Comparison of ENCODE assay signal across 26 cellular contexts in the genomic region with DNA sequence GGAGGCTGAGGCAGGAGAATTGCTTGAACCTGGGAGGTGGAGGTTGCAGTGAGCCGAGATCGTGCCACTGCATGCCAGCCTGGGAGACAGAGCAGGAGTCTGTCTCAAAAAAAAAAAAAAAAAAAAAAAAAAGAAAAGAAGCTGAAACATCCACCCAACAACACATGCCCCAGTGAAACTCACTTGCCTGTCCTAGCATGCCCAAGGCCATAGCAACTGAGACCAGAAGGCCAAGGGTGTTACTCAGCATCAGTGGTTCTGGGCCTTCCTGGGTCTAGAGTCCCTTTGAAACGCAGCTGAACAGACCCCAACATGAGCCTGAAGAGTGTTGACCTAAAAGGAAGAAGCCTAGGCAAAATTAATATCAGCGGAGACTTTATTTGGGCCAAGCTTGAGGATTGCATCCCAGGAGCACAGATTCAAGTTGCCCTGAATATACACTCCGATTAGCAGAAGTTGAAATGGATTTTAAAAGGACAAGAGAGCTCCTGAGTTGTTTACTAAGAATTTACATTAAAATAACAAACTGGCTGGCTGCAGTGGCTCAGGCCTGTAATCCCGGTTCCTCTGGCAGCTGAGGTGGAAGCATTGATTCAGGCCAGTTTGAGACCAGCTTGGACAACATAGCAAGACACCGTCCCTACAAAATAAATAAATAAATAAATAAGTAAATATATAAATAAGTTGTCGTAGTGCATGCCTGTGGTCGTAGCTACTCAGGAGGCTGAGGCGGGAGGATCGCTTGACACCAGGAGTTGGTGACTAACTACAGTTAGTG. TPM values are rescaled to one million over a fixed set of nuclear protein-coding genes. Genes with fewer than 3 reads are reported as not detected.
DNase-seq lines count a peak whose midpoint lies in the region; ATAC-seq, FAIRE-seq and TF ChIP-seq lines count a peak whose summit lies in the region.
"Had no signal": no experiment of that assay in that cellular context is flagged by ENCODE, and none has a peak within 500 bp of the region (broad histone marks: within the 10 kb centered on the region; RNA-seq: fewer than 3 reads in every experiment).

No MANE protein-coding gene starts in this region.

- ATAC-seq in GM23338, result peak; percentile 35
- ATAC-seq: activated CD8-positive, alpha-beta T cell treated with anti-CD3 and anti-CD28 coated beads for 36 hours; lower lobe of right lung had no signal

- H3K23ac ChIP-seq in H1 (ENCODE audit: insufficient read length), result no peak overlapping the region

- H3K79me2 ChIP-seq in GM23338 (replicated peaks; ENCODE audit: insufficient read depth) (no peaks in the 10 kb centered on the region; the same call in 1 of the 2 replicates), H1 (ENCODE audit: control insufficient read depth in 1 of 2, insufficient read depth in 2 of 2, low read length in 2 of 2) (no peaks in the 10 kb centered on the region)

- H3K9me3 ChIP-seq in H1 (ENCODE audit: insufficient read depth in 2 of 2, low read depth in 1 of 2, low read length in 1 of 2) (no peaks in the 10 kb centered on the region), mesodermal cell (ENCODE audit: control insufficient read depth, low read length) (no peaks in the 10 kb centered on the region), SJCRH30 (replicated peaks) (no peaks in the 10 kb centered on the region)
- H3K9me3 ChIP-seq: BE2C, lower lobe of right lung, transverse colon had no signal

- no peaks in the 10 kb centered on the region for H3K9me2 ChIP-seq in GM23338 (ENCODE audit: insufficient read depth)

- peaks cover 4% of the 10 kb centered on the region for H3K27me3 Mint-ChIP-seq in GM23338 (ENCODE audit: insufficient read depth, low read depth, poor library complexity)
- H3K27me3 Mint-ChIP-seq: activated CD8-positive, alpha-beta T cell treated with anti-CD3 and anti-CD28 coated beads for 36 hours; activated T-cell treated with anti-CD3 and anti-CD28 coated beads, Interleukin-2, amount 50 U/mL, for 24 hours; stimulated activated naive CD8-positive, alpha-beta T cell treated with anti-CD3 and anti-CD28 coated beads, Interleukin-15, Interleukin-2, amounts not matched to agents 100 ng/mL and 50 ng/mL, for 24 hours had no signal

- H2BK120ac ChIP-seq in H1 (replicated peaks; ENCODE audit: low read depth, low read length), result no peak overlapping the region

- no peaks in the 10 kb centered on the region for H3K79me1 ChIP-seq in H1 (ENCODE audit: low read depth, low read length)

- no peak for TF ChIP-seq CTCF in GM23338 (conservative IDR thresholded peaks at IDR 0.05; ENCODE audit: low read depth in 2 of 2)
- no peak for TF ChIP-seq CTCF in H1 (IDR thresholded peaks at IDR 0.05; ENCODE audit: control extremely low read depth in 1 of 3, insufficient read depth in 1 of 3, low read depth in 1 of 3, low read length in 3 of 3)

- H3K4ac ChIP-seq in H1 (replicated peaks; ENCODE audit: insufficient read length, low read depth, low read length), result no peak overlapping the region

- H2AK5ac ChIP-seq in H1 (ENCODE audit: low read depth, low read length), result 0 out of 2 replicates have a peak overlapping the region, but pooled peaks have one; percentile 65

- CTCF ChIA-PET in H1 (lab: Charles Lee; ENCODE audit: partially characterized antibody), result interaction anchor here (0.6 to 37.6 kb wide), 10 partner anchors 11 to 233 kb away, joined by 3 to 614 read pairs (median 4); a partner anchor contains a TSS

- no peaks in the 10 kb centered on the region for H3K9me3 Mint-ChIP-seq in GM23338
- H3K9me3 Mint-ChIP-seq: activated CD8-positive, alpha-beta T cell treated with anti-CD3 and anti-CD28 coated beads for 36 hours; activated T-cell treated with anti-CD3 and anti-CD28 coated beads, Interleukin-2, amount 50 U/mL, for 24 hours; stimulated activated naive CD8-positive, alpha-beta T cell treated with anti-CD3 and anti-CD28 coated beads, Interleukin-15, Interleukin-2, amounts not matched to agents 100 ng/mL and 50 ng/mL, for 24 hours had no signal

- no peak overlapping the region for H2BK20ac ChIP-seq in H1 (ENCODE audit: low read length)

- H3K36me3 ChIP-seq in GM23338 (ENCODE audit: insufficient read depth) (peaks cover 3% of the 10 kb centered on the region; the same call in 1 of the 2 replicates), H1 (ENCODE audit: control insufficient read depth in 2 of 4, insufficient read depth in 4 of 4, low read length in 3 of 4) (peaks cover 0 to 16% (median 3%) of the 10 kb centered on the region in 4 experiments; a peak in 5 of 8 replicates), mesodermal cell (ENCODE audit: control insufficient read depth, insufficient read depth, low read length) (peaks cover 17% of the 10 kb centered on the region), SJCRH30 (no peaks in the 10 kb centered on the region)
- H3K36me3 ChIP-seq: BE2C, transverse colon had no signal

- H3K27me3 ChIP-seq in GM23338 (ENCODE audit: insufficient read depth), result no peaks in the 10 kb centered on the region
- no peaks in the 10 kb centered on the region for H3K27me3 ChIP-seq in H1 (replicated peaks in 1 of 4; ENCODE audit: control insufficient read depth in 3 of 4, extremely low read depth in 1 of 4, insufficient read depth in 3 of 4, low read length in 3 of 4)
- H3K27me3 ChIP-seq in SJCRH30, result no peaks in the 10 kb centered on the region
- H3K27me3 ChIP-seq: BE2C, transverse colon had no signal

- no peak for FAIRE-seq in H1 (lab: Jason Lieb, UNC)
- FAIRE-seq: A204.1, islet of Langerhans had no signal

- no peak overlapping the region for H2BK12ac ChIP-seq in H1 (ENCODE audit: low read depth, low read length)

- no peak for TF ChIP-seq RAD21 in H1 (IDR thresholded peaks at IDR 0.05 in 1 of 2, conservative IDR thresholded peaks at IDR 0.05 in 1 of 2; ENCODE audit: low read depth in 2 of 2, low read length in 2 of 2)

- H2AFZ ChIP-seq in GM23338, result no peak overlapping the region; the same call in 1 of the 2 replicates
- H2AFZ ChIP-seq in H1 (ENCODE audit: low read length), result no peak overlapping the region
- H2AFZ ChIP-seq: GM23248 had no signal

- H4K91ac ChIP-seq in H1 (replicated peaks; ENCODE audit: insufficient read length, low read length), result no peak overlapping the region

- H3K9ac ChIP-seq in H1 (replicated peaks in 1 of 4; ENCODE audit: extremely low read depth in 1 of 4, low read depth in 3 of 4, low read length in 3 of 4), result peak overlapping the region in 1 of 4 experiments; percentile 38; a peak in 1 of 7 replicates
- H3K9ac ChIP-seq: GM23248 had no signal

- H2BK5ac ChIP-seq in H1 (ENCODE audit: low read depth, low read length), result peak overlapping the region; percentile 75

- peak overlapping the region; percentile 79; the same call in 1 of the 2 replicates for H3K27ac Mint-ChIP-seq in GM23338
- H3K27ac Mint-ChIP-seq: activated CD8-positive, alpha-beta T cell treated with anti-CD3 and anti-CD28 coated beads for 36 hours; stimulated activated naive CD8-positive, alpha-beta T cell treated with anti-CD3 and anti-CD28 coated beads, Interleukin-15, Interleukin-2, amounts not matched to agents 100 ng/mL and 50 ng/mL, for 24 hours had no signal

- no peak for TF ChIP-seq EP300 in H1 (IDR thresholded peaks at IDR 0.05; ENCODE audit: borderline replicate concordance in 1 of 2, low read depth in 2 of 2, low read length in 2 of 2)

- peaks cover 13% of the 10 kb centered on the region for H3K4me1 Mint-ChIP-seq in GM23338

- no peak for TF ChIP-seq POLR2A in H1 (IDR thresholded peaks at IDR 0.05; ENCODE audit: control extremely low read depth in 1 of 2, low read depth in 2 of 2, low read length in 2 of 2)

- H3K4me3 ChIP-seq in GM23338 (peak overlapping the region; percentile 26; the same call in 1 of the 2 replicates), H1 (ENCODE audit: extremely low read depth in 1 of 4, insufficient read depth in 2 of 4, low read depth in 3 of 4, low read length in 4 of 4) (no peak overlapping the region; a peak in 2 of 8 replicates), mesodermal cell (ENCODE audit: extremely low read depth, insufficient read depth, low read length, poor library complexity, severe bottlenecking) (no peak overlapping the region), SJCRH30 (no peak overlapping the region)
- H3K4me3 ChIP-seq: GM23248, lower lobe of right lung, transverse colon had no signal

- no peak overlapping the region for H3K14ac ChIP-seq in H1 (ENCODE audit: insufficient read length)

- no peak overlapping the region for H3K56ac ChIP-seq in H1 (replicated peaks; ENCODE audit: insufficient read length, low read depth, low read length)

- H3K27ac ChIP-seq in GM23338 (ENCODE audit: low read depth) (peak overlapping the region; percentile 94), H1 (ENCODE audit: low read depth, low read length) (peak overlapping the region; percentile 45; the same call in 1 of the 2 replicates), mesodermal cell (ENCODE audit: low read depth, low read length, severe bottlenecking) (peak overlapping the region; percentile 10), SJCRH30 (no peak overlapping the region)
- H3K27ac ChIP-seq: GM23248, lower lobe of right lung, transverse colon had no signal

- 0 out of 2 replicates have a peak, but pooled peaks cover 8% of the 10 kb centered on the region for H3F3A ChIP-seq in GM23338 (replicated peaks; ENCODE audit: low read depth)

- H3K18ac ChIP-seq in H1 (ENCODE audit: extremely low read depth, low read length), result peak overlapping the region; percentile 43; the same call in 1 of the 2 replicates

- DNase-seq in GM23338 (ENCODE audit: low spot score) (no peak), RPMI8226 (peak; percentile 2), H1 (ENCODE audit: low read depth in 1 of 2, low spot score in 2 of 2) (no peak), SJCRH30 (no peak), GM19240 (ENCODE audit: insufficient read length, low spot score) (no peak)
- no peak for DNase-seq in stimulated activated naive CD4-positive, alpha-beta T cell treated with Interleukin-2 at 50 U/mL for 16 hours (lab: John Stamatoyannopoulos, UW)
- DNase-seq in central memory CD4-positive, alpha-beta T cell, result no peak
- DNase-seq: activated CD4-positive, CD25-positive, alpha-beta regulatory T cell treated with anti-CD3 and anti-CD28 coated beads, Interleukin-2, amount 50 U/mL, for 72 hours; activated CD8-positive, alpha-beta T cell treated with anti-CD3 and anti-CD28 coated beads for 36 hours; activated T-cell treated with anti-CD3 and anti-CD28 coated beads, Interleukin-2, amount 50 U/mL, for 24 hours; BE2C; dermis blood vessel endothelial cell; DMS79 treated with DMSO at 0.1 percent for 48 hours; GM23248; lower lobe of right lung; MM.1S; NCI-H1436; NCI-H526; occipital lobe; stimulated activated CD4-positive, alpha-beta T cell treated with anti-CD3 and anti-CD28 coated beads, Interleukin-4, amount 100 ng/mL, for 4 hours; transverse colon had no signal

- POLR2A ChIA-PET in H1 (lab: Charles Lee; ENCODE audit: partially characterized antibody), result interaction anchor here (0.6 to 2.0 kb wide), 5 partner anchors 8 to 129 kb away, joined by 3 to 7 read pairs (median 4); a partner anchor contains a TSS

- WGBS in H1 (ENCODE audit: extremely low coverage in 1 of 2, insufficient coverage in 1 of 2, insufficient read length in 1 of 2, insufficient replicate concordance in 2 of 2, low coverage in 1 of 2, low lambda C conversion rate in 2 of 2, missing lambda C conversion rate in 1 of 2), 2 experiments, result 85% methylated on average over 11 of the region's 11 CpGs; no CpG with 5 or more reads in 1 of the 2 experiments
- 89 to 92% methylated on average over 7 of the region's 11 CpGs for WGBS in mesodermal cell (ENCODE audit: insufficient coverage in 2 of 2), 2 experiments

- H4K5ac ChIP-seq in H1 (ENCODE audit: insufficient read length, low read depth, low read length), result no peak overlapping the region

- no peak overlapping the region for H4K8ac ChIP-seq in H1 (ENCODE audit: extremely low read depth, insufficient read depth, low read length)

- H3K4me3 Mint-ChIP-seq in GM23338, result no peak overlapping the region
- H3K4me3 Mint-ChIP-seq: activated CD8-positive, alpha-beta T cell treated with anti-CD3 and anti-CD28 coated beads for 36 hours; activated T-cell treated with anti-CD3 and anti-CD28 coated beads, Interleukin-2, amount 50 U/mL, for 24 hours; stimulated activated naive CD8-positive, alpha-beta T cell treated with anti-CD3 and anti-CD28 coated beads, Interleukin-15, Interleukin-2, amounts not matched to agents 100 ng/mL and 50 ng/mL, for 24 hours had no signal

- no peaks in the 10 kb centered on the region for H3K23me2 ChIP-seq in H1 (ENCODE audit: low read depth, low read length)

- H4K20me1 ChIP-seq in GM23338 (replicated peaks; ENCODE audit: insufficient read depth), result no peaks in the 10 kb centered on the region
- H4K20me1 ChIP-seq in H1 (replicated peaks in 1 of 2; ENCODE audit: control insufficient read depth in 1 of 2, insufficient read depth in 2 of 2, low read length in 2 of 2), result peaks cover 0 to 3% of the 10 kb centered on the region in 2 experiments

- H3K4me2 ChIP-seq in GM23338 (peak overlapping the region; percentile 55; the same call in 1 of the 2 replicates), H1 (ENCODE audit: insufficient read depth in 1 of 2, low read depth in 2 of 2, low read length in 2 of 2) (peak overlapping the region in 1 of 2 experiments; percentile 10; a peak in 1 of 4 replicates)

- peaks cover 22% of the 10 kb centered on the region for H3K36me3 Mint-ChIP-seq in GM23338 (ENCODE audit: low read depth)

- no peak overlapping the region for H2BK15ac ChIP-seq in H1 (ENCODE audit: low read length)

- H3K4me1 ChIP-seq in GM23338 (ENCODE audit: insufficient read depth), result peaks cover 5% of the 10 kb centered on the region
- peaks cover 0 to 10% (median 4%) of the 10 kb centered on the region in 4 experiments; a peak in 4 of 7 replicates for H3K4me1 ChIP-seq in H1 (replicated peaks in 1 of 4; ENCODE audit: control insufficient read depth in 3 of 4, insufficient read depth in 4 of 4, low read length in 3 of 4)
- H3K4me1 ChIP-seq in mesodermal cell (ENCODE audit: control insufficient read depth, insufficient read depth, low read length, poor library complexity, severe bottlenecking), result peaks cover 13% of the 10 kb centered on the region
- no peaks in the 10 kb centered on the region for H3K4me1 ChIP-seq in SJCRH30
- H3K4me1 ChIP-seq: BE2C had no signal

RNA-seq across cellular contexts. Expression of a gene that starts 7.0 kb away (rescaled TPM):
- total RNA-seq in GM23338 (2014; rRNA removed; shearing (Covaris generic)), result 202 and 212 TPM in 2 replicates
- polyA plus RNA-seq in GM23338 (2016; fragmentation: Nextera tagmentation; extraction: Ambion mirVana) (300 and 312 TPM in 2 replicates), H1 (2011; rRNA removed) (582 and 631 TPM in 2 replicates)
- 201 and 225 TPM in 2 replicates for total RNA-seq in H1 (2021; fragmentation: NEBNext Ultra II Directional; extraction: Animal tissue kit (Norgen Biotek cat#: 25700))
- 623 TPM for polyA plus RNA-seq in H1 (2011; cell fraction: cytosol; rRNA removed)
- polyA plus RNA-seq in H1 (2011; cell fraction: nucleus; rRNA removed), result 281 TPM
- polyA plus RNA-seq in H1 (2012, experiment 1 of 2), result 323 to 414 TPM (median 375 TPM) in 4 replicates
- polyA plus RNA-seq in H1 (2012, experiment 2 of 2), result 341 TPM
- polyA plus RNA-seq in H1 (2013, experiment 1 of 2), result 135 TPM
- 134 TPM for polyA plus RNA-seq in H1 (2013, experiment 2 of 2)
- polyA minus RNA-seq in H1 (2011; rRNA and poly(A)+ RNA removed), result 60.4 and 79.8 TPM in 2 replicates
- 77.1 TPM for polyA minus RNA-seq in H1 (2011; cell fraction: cytosol; rRNA and poly(A)+ RNA removed)
- polyA minus RNA-seq in H1 (2011; cell fraction: nucleus; rRNA and poly(A)+ RNA removed), result 54.4 TPM
- polyA plus RNA-seq in mesodermal cell (2013, experiment 1 of 2), result 204 TPM
- polyA plus RNA-seq in mesodermal cell (2013, experiment 2 of 2), result 182 TPM
- total RNA-seq in SJCRH30 (2014; rRNA removed; shearing (Covaris generic)), result 105 and 130 TPM in 2 replicates

RNA-seq across cellular contexts. Expression of a gene that starts 7.5 kb away (rescaled TPM):
- 298 and 349 TPM in 2 replicates for total RNA-seq in GM23338 (2014; rRNA removed; shearing (Covaris generic))
- polyA plus RNA-seq in GM23338 (2016; fragmentation: Nextera tagmentation; extraction: Ambion mirVana) (927 and 1,003 TPM in 2 replicates), H1 (2011; rRNA removed) (650 and 707 TPM in 2 replicates)
- 300 and 326 TPM in 2 replicates for total RNA-seq in H1 (2021; fragmentation: NEBNext Ultra II Directional; extraction: Animal tissue kit (Norgen Biotek cat#: 25700))
- polyA plus RNA-seq in H1 (2011; cell fraction: cytosol; rRNA removed), result 604 TPM
- polyA plus RNA-seq in H1 (2011; cell fraction: nucleus; rRNA removed), result 183 TPM
- polyA plus RNA-seq in H1 (2012, experiment 1 of 2), result 380 to 473 TPM (median 438 TPM) in 4 replicates
- 1,230 TPM for polyA plus RNA-seq in H1 (2012, experiment 2 of 2)
- 542 TPM for polyA plus RNA-seq in H1 (2013, experiment 1 of 2)
- 524 TPM for polyA plus RNA-seq in H1 (2013, experiment 2 of 2)
- 31.9 and 44.7 TPM in 2 replicates for polyA minus RNA-seq in H1 (2011; rRNA and poly(A)+ RNA removed)
- 101 TPM for polyA minus RNA-seq in H1 (2011; cell fraction: cytosol; rRNA and poly(A)+ RNA removed)
- polyA minus RNA-seq in H1 (2011; cell fraction: nucleus; rRNA and poly(A)+ RNA removed), result 54.3 TPM
- 176 TPM for polyA plus RNA-seq in mesodermal cell (2013, experiment 1 of 2)
- polyA plus RNA-seq in mesodermal cell (2013, experiment 2 of 2), result 186 TPM
- 185 and 215 TPM in 2 replicates for total RNA-seq in SJCRH30 (2014; rRNA removed; shearing (Covaris generic))

RNA-seq across cellular contexts. Expression of a gene that starts 15.1 kb away (rescaled TPM):
- total RNA-seq in GM23338 (2014; rRNA removed; shearing (Covaris generic)), result 12.1 and 12.3 TPM in 2 replicates
- polyA plus RNA-seq in GM23338 (2016; fragmentation: Nextera tagmentation; extraction: Ambion mirVana) (5.9 and 6.8 TPM in 2 replicates), H1 (2011; rRNA removed) (5.9 and 7.9 TPM in 2 replicates)
- 11.2 and 12.5 TPM in 2 replicates for total RNA-seq in H1 (2021; fragmentation: NEBNext Ultra II Directional; extraction: Animal tissue kit (Norgen Biotek cat#: 25700))
- polyA plus RNA-seq in H1 (2011; cell fraction: cytosol; rRNA removed), result 10.0 TPM
- polyA plus RNA-seq in H1 (2011; cell fraction: nucleus; rRNA removed), result 36.8 TPM
- 12.4 to 18.6 TPM (median 15.8 TPM) in 4 replicates for polyA plus RNA-seq in H1 (2012, experiment 1 of 2)
- polyA plus RNA-seq in H1 (2012, experiment 2 of 2), result 5.3 TPM
- 7.4 TPM for polyA plus RNA-seq in H1 (2013, experiment 1 of 2)
- 6.3 TPM for polyA plus RNA-seq in H1 (2013, experiment 2 of 2)
- polyA minus RNA-seq in H1 (2011; rRNA and poly(A)+ RNA removed), result 1.1 and 1.8 TPM in 2 replicates
- polyA minus RNA-seq in H1 (2011; cell fraction: cytosol; rRNA and poly(A)+ RNA removed), result 6.3 TPM
- 5.4 TPM for polyA minus RNA-seq in H1 (2011; cell fraction: nucleus; rRNA and poly(A)+ RNA removed)
- polyA plus RNA-seq in mesodermal cell (2013, experiment 1 of 2), result 4.0 TPM
- 1.4 TPM for polyA plus RNA-seq in mesodermal cell (2013, experiment 2 of 2)
- 0.59 and 0.96 TPM in 2 replicates for total RNA-seq in SJCRH30 (2014; rRNA removed; shearing (Covaris generic))

RNA-seq across cellular contexts. Expression of a gene that starts 19.6 kb away (rescaled TPM):
- 50.1 and 55.1 TPM in 2 replicates for total RNA-seq in GM23338 (2014; rRNA removed; shearing (Covaris generic))
- polyA plus RNA-seq in GM23338 (2016; fragmentation: Nextera tagmentation; extraction: Ambion mirVana) (13.7 and 15.7 TPM in 2 replicates), H1 (2011; rRNA removed) (18.2 and 20.9 TPM in 2 replicates)
- 36.1 and 37.0 TPM in 2 replicates for total RNA-seq in H1 (2021; fragmentation: NEBNext Ultra II Directional; extraction: Animal tissue kit (Norgen Biotek cat#: 25700))
- 24.8 TPM for polyA plus RNA-seq in H1 (2011; cell fraction: cytosol; rRNA removed)
- 29.9 TPM for polyA plus RNA-seq in H1 (2011; cell fraction: nucleus; rRNA removed)
- 24.8 to 32.6 TPM (median 31.0 TPM) in 4 replicates for polyA plus RNA-seq in H1 (2012, experiment 1 of 2)
- 28.6 TPM for polyA plus RNA-seq in H1 (2012, experiment 2 of 2)
- 13.1 TPM for polyA plus RNA-seq in H1 (2013, experiment 1 of 2)
- 13.3 TPM for polyA plus RNA-seq in H1 (2013, experiment 2 of 2)
- polyA minus RNA-seq in H1 (2011; rRNA and poly(A)+ RNA removed), result 9.2 and 9.3 TPM in 2 replicates
- polyA minus RNA-seq in H1 (2011; cell fraction: cytosol; rRNA and poly(A)+ RNA removed), result 19.5 TPM
- polyA minus RNA-seq in H1 (2011; cell fraction: nucleus; rRNA and poly(A)+ RNA removed), result 13.9 TPM
- 24.1 TPM for polyA plus RNA-seq in mesodermal cell (2013, experiment 1 of 2)
- 17.7 TPM for polyA plus RNA-seq in mesodermal cell (2013, experiment 2 of 2)
- total RNA-seq in SJCRH30 (2014; rRNA removed; shearing (Covaris generic)), result 22.6 and 23.8 TPM in 2 replicates

RNA-seq across cellular contexts. Expression of a gene that starts 24.7 kb away (rescaled TPM):
- total RNA-seq in GM23338 (2014; rRNA removed; shearing (Covaris generic)), result not detected in 2 replicates
- polyA plus RNA-seq in GM23338 (2016; fragmentation: Nextera tagmentation; extraction: Ambion mirVana) (0.99 and 1.8 TPM in 2 replicates), H1 (2011; rRNA removed) (0.77 and 1.1 TPM in 2 replicates)
- total RNA-seq in H1 (2021; fragmentation: NEBNext Ultra II Directional; extraction: Animal tissue kit (Norgen Biotek cat#: 25700)), result not detected in 2 replicates
- 0.85 TPM for polyA plus RNA-seq in H1 (2011; cell fraction: cytosol; rRNA removed)
- 1.6 TPM for polyA plus RNA-seq in H1 (2011; cell fraction: nucleus; rRNA removed)
- polyA plus RNA-seq in H1 (2012, experiment 1 of 2), result 0.46 to 0.96 TPM (median 0.73 TPM) in 3 of 4 replicates, not detected in the other
- 0.71 TPM for polyA plus RNA-seq in H1 (2012, experiment 2 of 2)
- polyA plus RNA-seq in H1 (2013, experiment 1 of 2), result 0.49 TPM
- polyA plus RNA-seq in H1 (2013, experiment 2 of 2), result 0.66 TPM
- not detected in 2 replicates for polyA minus RNA-seq in H1 (2011; rRNA and poly(A)+ RNA removed)
- not detected for polyA minus RNA-seq in H1 (2011; cell fraction: cytosol; rRNA and poly(A)+ RNA removed)
- not detected for polyA minus RNA-seq in H1 (2011; cell fraction: nucleus; rRNA and poly(A)+ RNA removed)
- polyA plus RNA-seq in mesodermal cell (2013, experiment 1 of 2), result 0.77 TPM
- polyA plus RNA-seq in mesodermal cell (2013, experiment 2 of 2), result not detected
- not detected in 2 replicates for total RNA-seq in SJCRH30 (2014; rRNA removed; shearing (Covaris generic))
- total RNA-seq: dermis blood vessel endothelial cell, fibroblast of villous mesenchyme, GM23248, lower lobe of right lung had no signal
- polyA plus RNA-seq: GM23248 had no signal
